In the genomic region with DNA sequence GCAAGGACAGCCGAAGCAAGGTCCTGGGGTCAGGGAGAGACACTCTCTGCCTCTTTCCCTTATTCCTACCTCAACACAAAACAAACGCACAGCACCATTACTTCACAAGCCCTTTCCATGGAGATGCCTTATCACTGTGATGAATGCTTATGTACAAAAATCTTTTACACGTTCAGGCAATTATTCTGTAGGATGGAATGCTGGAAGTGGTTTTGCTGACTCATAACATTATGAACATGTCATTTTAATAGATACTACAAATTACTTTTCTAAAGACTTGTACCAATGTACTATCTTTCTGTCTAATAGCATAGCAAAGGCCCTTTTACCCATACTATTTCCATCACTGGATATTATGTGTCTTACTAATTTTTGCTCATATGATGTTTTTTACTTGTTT, we compare ENCODE assay signal across 26 cellular contexts.
DNase-seq lines count a peak whose midpoint lies in the region; ATAC-seq, FAIRE-seq and TF ChIP-seq lines count a peak whose summit lies in the region.
"Had no signal": no experiment of that assay in that cellular context is flagged by ENCODE, and none has a peak within 500 bp of the region (broad histone marks: within the 10 kb centered on the region; RNA-seq: fewer than 3 reads in every experiment).

No MANE protein-coding gene starts in this region.

- intact Hi-C loops in kidney (cut with DNase I): no loop called here

- POLR2A ChIA-PET in BJ (lab: Charles Lee): no interaction called here

- H3K27ac ChIP-seq in GM23338 (ENCODE audit: low read depth) (no peak overlapping the region), kidney (ENCODE audit: low read depth in 2 of 2, low read length in 2 of 2) (no peak overlapping the region)
- H3K27ac ChIP-seq: neural progenitor cell, WERI-Rb-1 had no signal

- H3K9me3 Mint-ChIP-seq in GM23338: no peaks in the 10 kb centered on the region
- H3K9me3 Mint-ChIP-seq: activated naive CD8-positive, alpha-beta T cell treated with anti-CD3 and anti-CD28 coated beads, Interleukin-2, amount 50 U/mL, for 24 hours; CD8-positive, alpha-beta memory T cell; neural progenitor cell; stimulated activated naive CD8-positive, alpha-beta T cell treated with anti-CD3 and anti-CD28 coated beads, Interleukin-15, amount 100 ng/mL, for 72 hours had no signal

- peak; percentile 24 for DNase-seq in BJ (ENCODE audit: low read depth)
- DNase-seq in HT-29 (ENCODE audit: low spot score): peak; percentile 21
- DNase-seq in amniotic epithelial cell (ENCODE audit: low read depth): peak; percentile 82
- DNase-seq in fibroblast of the aortic adventitia (ENCODE audit: low read depth): peak; percentile 34
- DNase-seq in GM23338 (ENCODE audit: low spot score): no peak
- no peak for DNase-seq in kidney
- no peak for DNase-seq in NCI-H187 treated with DMSO at 0.1 percent for 48 hours (lab: John Stamatoyannopoulos, UW)
- DNase-seq: activated CD8-positive, alpha-beta T cell treated with anti-CD3 and anti-CD28 coated beads, Interleukin-2, amount 10 ng/mL, durations not matched to agents 7 days and 5 days; activated naive CD8-positive, alpha-beta T cell treated with anti-CD3 and anti-CD28 coated beads, Interleukin-2, amount 50 U/mL, for 24 hours; CD8-positive, alpha-beta memory T cell; islet precursor cell; KBM-7; midbrain; NCI-H1092; NCI-H2171; NCI-H774; RPMI8226; stimulated activated CD4-positive, alpha-beta T cell treated with anti-CD3 and anti-CD28 coated beads, Interleukin-15, amount 100 ng/mL, for 24 hours; stimulated activated naive CD8-positive, alpha-beta T cell treated with anti-CD3 and anti-CD28 coated beads, Interleukin-15, amount 100 ng/mL, for 72 hours; T-helper 1 cell; WERI-Rb-1 had no signal

- CTCF ChIA-PET in BJ (lab: Yijun Ruan, JAX): no interaction called here

- H3K9me2 ChIP-seq in GM23338 (ENCODE audit: insufficient read depth): no peaks in the 10 kb centered on the region

- no peak overlapping the region for H3K4me2 ChIP-seq in GM23338
- H3K4me2 ChIP-seq: neural progenitor cell had no signal

- H2AFZ ChIP-seq in GM23338: no peak overlapping the region
- H2AFZ ChIP-seq: neural progenitor cell had no signal

- H3K27me3 ChIP-seq in BJ (ENCODE audit: control insufficient read depth, insufficient read depth, low read length) (no peaks in the 10 kb centered on the region), GM23338 (ENCODE audit: insufficient read depth) (no peaks in the 10 kb centered on the region)
- H3K27me3 ChIP-seq: neural progenitor cell had no signal

- ATAC-seq in GM23338 (no peak), HG03520 (IDR thresholded peaks at IDR 0.05; ENCODE audit: unreplicated experiment) (no peak)
- ATAC-seq: activated CD8-positive, alpha-beta T cell treated with anti-CD3 and anti-CD28 coated beads, Interleukin-2, amount 10 ng/mL, durations not matched to agents 7 days and 5 days; activated naive CD8-positive, alpha-beta T cell treated with anti-CD3 and anti-CD28 coated beads, Interleukin-2, amount 50 U/mL, for 24 hours; GM12878; stimulated activated naive CD8-positive, alpha-beta T cell treated with anti-CD3 and anti-CD28 coated beads, Interleukin-15, amount 100 ng/mL, for 72 hours had no signal

- H3K36me3 ChIP-seq in BJ (ENCODE audit: control insufficient read depth, insufficient read depth, low read length): no peaks in the 10 kb centered on the region
- H3K36me3 ChIP-seq in GM23338 (ENCODE audit: insufficient read depth): no peaks in the 10 kb centered on the region
- H3K36me3 ChIP-seq in kidney (ENCODE audit: control insufficient read depth in 1 of 2, insufficient read depth in 2 of 2, low read length in 2 of 2): no peaks in the 10 kb centered on the region
- H3K36me3 ChIP-seq: neural progenitor cell had no signal

- no peak overlapping the region for H3K4me3 ChIP-seq in BJ (ENCODE audit: low read depth, low read length)
- H3K4me3 ChIP-seq in fibroblast of the aortic adventitia (ENCODE audit: low read depth, low read length): no peak overlapping the region
- no peak overlapping the region for H3K4me3 ChIP-seq in GM23338
- H3K4me3 ChIP-seq in kidney (ENCODE audit: low read length in 2 of 2): no peak overlapping the region
- H3K4me3 ChIP-seq: GM12878, neural progenitor cell had no signal

- H3K27ac Mint-ChIP-seq in GM23338: no peak overlapping the region
- H3K27ac Mint-ChIP-seq: activated CD8-positive, alpha-beta T cell treated with anti-CD3 and anti-CD28 coated beads, Interleukin-2, amount 10 ng/mL, durations not matched to agents 7 days and 5 days; activated naive CD8-positive, alpha-beta T cell treated with anti-CD3 and anti-CD28 coated beads, Interleukin-2, amount 50 U/mL, for 24 hours; CD8-positive, alpha-beta memory T cell; neural progenitor cell; stimulated activated naive CD8-positive, alpha-beta T cell treated with anti-CD3 and anti-CD28 coated beads, Interleukin-15, amount 100 ng/mL, for 72 hours had no signal

- no peaks in the 10 kb centered on the region for H4K20me1 ChIP-seq in GM23338 (replicated peaks; ENCODE audit: insufficient read depth)

- H3K4me3 Mint-ChIP-seq in GM23338: no peak overlapping the region
- H3K4me3 Mint-ChIP-seq: activated CD8-positive, alpha-beta T cell treated with anti-CD3 and anti-CD28 coated beads, Interleukin-2, amount 10 ng/mL, durations not matched to agents 7 days and 5 days; activated naive CD8-positive, alpha-beta T cell treated with anti-CD3 and anti-CD28 coated beads, Interleukin-2, amount 50 U/mL, for 24 hours; CD8-positive, alpha-beta memory T cell; neural progenitor cell; stimulated activated naive CD8-positive, alpha-beta T cell treated with anti-CD3 and anti-CD28 coated beads, Interleukin-15, amount 100 ng/mL, for 72 hours had no signal

- H3K27me3 Mint-ChIP-seq in GM23338 (ENCODE audit: insufficient read depth, low read depth, poor library complexity): peaks cover 2% of the 10 kb centered on the region

- no peaks in the 10 kb centered on the region for H3K9me3 ChIP-seq in kidney (ENCODE audit: control insufficient read depth in 1 of 2, low read length in 2 of 2)

- H3K79me2 ChIP-seq in GM23338 (replicated peaks; ENCODE audit: insufficient read depth): no peaks in the 10 kb centered on the region

- H3K4me1 ChIP-seq in GM23338 (ENCODE audit: insufficient read depth) (no peaks in the 10 kb centered on the region; the same call in 1 of the 2 replicates), kidney (ENCODE audit: control insufficient read depth in 1 of 2, insufficient read depth in 1 of 2, low read depth in 1 of 2, low read length in 2 of 2) (no peaks in the 10 kb centered on the region)

- H3K9ac ChIP-seq in kidney (ENCODE audit: low read length in 2 of 2): no peak overlapping the region
- H3K9ac ChIP-seq: neural progenitor cell had no signal

- no peaks in the 10 kb centered on the region for H3K36me3 Mint-ChIP-seq in GM23338 (ENCODE audit: low read depth)
- H3K36me3 Mint-ChIP-seq: CD8-positive, alpha-beta memory T cell had no signal

- H3F3A ChIP-seq in GM23338 (replicated peaks; ENCODE audit: low read depth): no peaks in the 10 kb centered on the region

- no peak for FAIRE-seq in kidney (lab: Jason Lieb, UNC)
- FAIRE-seq: GM12878, H1, urothelium cell line had no signal

- peaks cover 8% of the 10 kb centered on the region; the same call in 2 of the 3 replicates for H3K4me1 Mint-ChIP-seq in GM23338
- H3K4me1 Mint-ChIP-seq: activated naive CD8-positive, alpha-beta T cell treated with anti-CD3 and anti-CD28 coated beads, Interleukin-2, amount 50 U/mL, for 24 hours; CD8-positive, alpha-beta memory T cell; neural progenitor cell; stimulated activated naive CD8-positive, alpha-beta T cell treated with anti-CD3 and anti-CD28 coated beads, Interleukin-15, amount 100 ng/mL, for 72 hours had no signal

- no peak for TF ChIP-seq CTCF in BJ (IDR thresholded peaks at IDR 0.05; ENCODE audit: insufficient read depth, low read depth, low read length)
- TF ChIP-seq CTCF in fibroblast of the aortic adventitia (IDR thresholded peaks at IDR 0.05; ENCODE audit: insufficient read depth, low read length): no peak
- no peak for TF ChIP-seq CTCF in GM23338 (conservative IDR thresholded peaks at IDR 0.05; ENCODE audit: low read depth in 2 of 2)
- TF ChIP-seq CTCF in kidney (IDR thresholded peaks at IDR 0.05; ENCODE audit: borderline replicate concordance, extremely low read depth, insufficient read depth): no peak

TF ChIP-seq in GM23338, 12 proteins besides CTCF, POLR2A, EP300 and RAD21 (continues in another document):
- TF ChIP-seq EZH2phosphoT487 (IDR thresholded peaks at IDR 0.05; ENCODE audit: unreplicated experiment): no peak
- TF ChIP-seq, protein P1, sequence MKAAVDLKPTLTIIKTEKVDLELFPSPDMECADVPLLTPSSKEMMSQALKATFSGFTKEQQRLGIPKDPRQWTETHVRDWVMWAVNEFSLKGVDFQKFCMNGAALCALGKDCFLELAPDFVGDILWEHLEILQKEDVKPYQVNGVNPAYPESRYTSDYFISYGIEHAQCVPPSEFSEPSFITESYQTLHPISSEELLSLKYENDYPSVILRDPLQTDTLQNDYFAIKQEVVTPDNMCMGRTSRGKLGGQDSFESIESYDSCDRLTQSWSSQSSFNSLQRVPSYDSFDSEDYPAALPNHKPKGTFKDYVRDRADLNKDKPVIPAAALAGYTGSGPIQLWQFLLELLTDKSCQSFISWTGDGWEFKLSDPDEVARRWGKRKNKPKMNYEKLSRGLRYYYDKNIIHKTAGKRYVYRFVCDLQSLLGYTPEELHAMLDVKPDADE (IDR thresholded peaks at IDR 0.05): no peak
- TF ChIP-seq NANOG (IDR thresholded peaks at IDR 0.05; ENCODE audit: borderline replicate concordance): no peak
- TF ChIP-seq ZNF114 (CRISPR knock-in tag; IDR thresholded peaks at IDR 0.05): no peak
- no peak for TF ChIP-seq EZH2 (IDR thresholded peaks at IDR 0.05; ENCODE audit: low read depth, unreplicated experiment)
- no peak for TF ChIP-seq CREB1 (CRISPR knock-in tag; IDR thresholded peaks at IDR 0.05; ENCODE audit: low read depth)
- no peak for TF ChIP-seq STAT1 (IDR thresholded peaks at IDR 0.05; ENCODE audit: unreplicated experiment)
- TF ChIP-seq JUNB (IDR thresholded peaks at IDR 0.05; ENCODE audit: unreplicated experiment): no peak

Comparison
In these comparisons a context has a peak if more than half of its experiments do, and no peak if none do; other contexts are left out.
1. DNase-seq: peak in BJ (single experiment), HT-29 (single experiment), amniotic epithelial cell (single experiment) and fibroblast of the aortic adventitia (single experiment); none in GM23338 (single experiment), kidney (single experiment) and NCI-H187 treated with DMSO at 0.1 percent for 48 hours (single experiment).